ENCODE assay signal across 1 cellular context in genomic region chr21:28745131-28746055, GRCh38.
TF ChIP-seq lines count a peak whose summit lies in the region.

No MANE protein-coding gene starts in this region.

TF ChIP-seq in K562, 482 proteins besides CTCF, POLR2A, EP300 and RAD21 (continued from another document and continues in another):
- TF ChIP-seq YY1 (IDR thresholded peaks at IDR 0.05; ENCODE audit: borderline replicate concordance in 1 of 3, control insufficient read depth in 1 of 3, extremely low read depth in 1 of 3, insufficient read depth in 3 of 3, insufficient read length in 1 of 3, insufficient replicate concordance in 2 of 3, low read depth in 1 of 3, low read length in 2 of 3) (peak in 2 of 3 experiments; percentile 42 to 80), RCOR1 (IDR thresholded peaks at IDR 0.05; ENCODE audit: borderline replicate concordance in 1 of 2, low read depth in 2 of 2, low read length in 2 of 2) (no peak), ZC3H11A (IDR thresholded peaks at IDR 0.05; ENCODE audit: low read depth, low read length) (no peak), ZFP91 (CRISPR knock-in tag; IDR thresholded peaks at IDR 0.05) (no peak), TFE3 (CRISPR knock-in tag; IDR thresholded peaks at IDR 0.05) (no peak), MGA (IDR thresholded peaks at IDR 0.05) (peak; percentile 37), ZNF445 (CRISPR knock-in tag; IDR thresholded peaks at IDR 0.05; ENCODE audit: low read depth) (no peak), ZNF224 (CRISPR knock-in tag; IDR thresholded peaks at IDR 0.05) (no peak), POLR2H (tag; IDR thresholded peaks at IDR 0.05; ENCODE audit: low read depth) (no peak), HOXB6 (CRISPR knock-in tag; IDR thresholded peaks at IDR 0.05; ENCODE audit: borderline replicate concordance) (no peak), NRF1 (conservative IDR thresholded peaks at IDR 0.05 in 1 of 2, IDR thresholded peaks at IDR 0.05 in 1 of 2) (no peak), NFATC3 (IDR thresholded peaks at IDR 0.05) (no peak), ZNF512 (tag; IDR thresholded peaks at IDR 0.05) (no peak), ZNF764 (CRISPR knock-in tag; IDR thresholded peaks at IDR 0.05; ENCODE audit: low read depth) (no peak), RB1 (IDR thresholded peaks at IDR 0.05; ENCODE audit: low read depth) (no peak), FOXK2 (conservative IDR thresholded peaks at IDR 0.05 in 1 of 2, IDR thresholded peaks at IDR 0.05 in 1 of 2; ENCODE audit: low read depth in 2 of 2) (peak; percentile 90), MNT (conservative IDR thresholded peaks at IDR 0.05) (peak; percentile 59 to 83), TSC22D4 (tag; IDR thresholded peaks at IDR 0.05) (no peak), ZNF551 (CRISPR knock-in tag; IDR thresholded peaks at IDR 0.05) (no peak), ZNF232 (CRISPR knock-in tag; IDR thresholded peaks at IDR 0.05) (no peak), ZNF398 (CRISPR knock-in tag; IDR thresholded peaks at IDR 0.05) (no peak), ZSCAN29 (IDR thresholded peaks at IDR 0.05) (no peak), L3MBTL2 (IDR thresholded peaks at IDR 0.05) (peak; percentile 52), ZNF699 (CRISPR knock-in tag; IDR thresholded peaks at IDR 0.05; ENCODE audit: insufficient replicate concordance) (no peak), U2AF1 (optimal IDR thresholded peaks at IDR 0.05; ENCODE audit: low read depth, low read length) (no peak), FOXJ3 (CRISPR knock-in tag; IDR thresholded peaks at IDR 0.05) (no peak), ZBED1 (IDR thresholded peaks at IDR 0.05) (no peak), JUND (IDR thresholded peaks at IDR 0.05; ENCODE audit: borderline replicate concordance, low read depth, low read length) (peak; percentile 18; the same call in 1 of the 2 replicates), JUND (tag; IDR thresholded peaks at IDR 0.05; ENCODE audit: borderline replicate concordance, low read depth, low read length) (no peak), TCFL5 (CRISPR knock-in tag; conservative IDR thresholded peaks at IDR 0.05) (no peak), CBFB (CRISPR knock-in tag; IDR thresholded peaks at IDR 0.05) (0 out of 2 replicates have a peak, but pooled peaks have one; percentile 57), SMC3 (conservative IDR thresholded peaks at IDR 0.05; ENCODE audit: insufficient read depth, low read depth, low read length) (peak; percentile 92), GTF2B (IDR thresholded peaks at IDR 0.05; ENCODE audit: extremely low read depth, insufficient read length) (no peak), KHSRP (IDR thresholded peaks at IDR 0.05) (no peak), HMGN3 (IDR thresholded peaks at IDR 0.05; ENCODE audit: borderline replicate concordance, extremely low read depth, insufficient read length, low read depth, low read length) (no peak), NR0B1 (IDR thresholded peaks at IDR 0.05; ENCODE audit: partially characterized antibody) (no peak), PHF21A (IDR thresholded peaks at IDR 0.05; ENCODE audit: borderline replicate concordance, low read depth) (no peak), FOXK1 (CRISPR knock-in tag; IDR thresholded peaks at IDR 0.05; ENCODE audit: borderline replicate concordance) (no peak), KDM1A (IDR thresholded peaks at IDR 0.05) (no peak), SMAD4 (CRISPR knock-in tag; conservative IDR thresholded peaks at IDR 0.05) (no peak)
